In the genomic region with DNA sequence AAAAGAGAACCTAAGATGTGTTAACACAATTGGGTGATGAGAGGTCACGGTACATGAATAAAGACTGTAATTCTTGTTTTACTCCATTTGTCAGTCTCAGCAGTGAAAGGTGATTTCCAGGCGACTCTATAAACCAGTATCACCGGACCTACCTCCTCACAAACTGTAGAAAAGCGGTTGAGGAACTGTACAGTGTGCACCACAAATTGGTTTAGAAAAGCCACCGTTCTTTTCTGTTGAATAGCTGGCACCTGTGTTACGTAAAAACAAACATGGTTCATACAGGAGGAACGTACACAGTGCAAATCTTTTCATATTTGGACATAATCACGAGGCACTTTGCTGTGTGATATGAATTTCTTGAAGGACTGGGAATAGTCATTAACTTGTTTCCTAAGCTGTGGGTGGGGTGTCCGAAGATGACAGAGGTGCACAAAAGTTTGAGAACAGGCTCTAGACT, we compare ENCODE assay signal across 7 cellular contexts. TPM values are rescaled to one million over a fixed set of nuclear protein-coding genes. Genes with fewer than 3 reads are reported as not detected.
DNase-seq lines count a peak whose midpoint lies in the region; ATAC-seq and TF ChIP-seq lines count a peak whose summit lies in the region.

No MANE protein-coding gene starts in this region.

- H3K27me3 Mint-ChIP-seq in memory B cell, result no peaks in the 10 kb centered on the region

- H3K4me1 ChIP-seq in HAP-1, result no peaks in the 10 kb centered on the region
- no peaks in the 10 kb centered on the region for H3K4me1 ChIP-seq in upper lobe of right lung

- peak overlapping the region; percentile 94 for H3K4me3 Mint-ChIP-seq in memory B cell

- peak; percentile 40 for ATAC-seq in GM18505 (IDR thresholded peaks at IDR 0.05; ENCODE audit: unreplicated experiment)
- peak; percentile 60 for ATAC-seq in memory B cell (ENCODE audit: low read depth)
- peak; percentile 43 for ATAC-seq in upper lobe of right lung

- no peaks in the 10 kb centered on the region for H3K9me3 Mint-ChIP-seq in memory B cell

- no peak for TF ChIP-seq POLR2A in GM18505 (IDR thresholded peaks at IDR 0.05; ENCODE audit: borderline replicate concordance, extremely low read depth, insufficient read depth, insufficient read length)

- DNase-seq in HAP-1 (ENCODE audit: low spot score in 2 of 2) (no peak), NCI-H748 (lab: John Stamatoyannopoulos, UW; ENCODE audit: unreplicated experiment) (peak; percentile 18), choroid plexus epithelial cell (ENCODE audit: low read depth) (peak; percentile 38), memory B cell (ENCODE audit: low spot score in 2 of 2) (peak; percentile 25 to 56), upper lobe of right lung (no peak), KG1 (lab: John Stamatoyannopoulos, UW) (no peak)

- H3K36me3 ChIP-seq in HAP-1 (replicated peaks), result no peaks in the 10 kb centered on the region
- peaks cover 24% of the 10 kb centered on the region for H3K36me3 ChIP-seq in upper lobe of right lung

- peak overlapping the region; percentile 70 for H3K4me3 ChIP-seq in HAP-1
- peak overlapping the region; percentile 89 for H3K4me3 ChIP-seq in choroid plexus epithelial cell (ENCODE audit: low read depth, low read length)
- H3K4me3 ChIP-seq in upper lobe of right lung, result peak overlapping the region; percentile 86

- TF ChIP-seq CTCF in choroid plexus epithelial cell (conservative IDR thresholded peaks at IDR 0.05; ENCODE audit: low read depth, low read length) (no peak), upper lobe of right lung (IDR thresholded peaks at IDR 0.05) (no peak)

- intact Hi-C loops in upper lobe of right lung (cut with DNase I), result no loop called here

- in situ Hi-C loops in HAP-1 (cut with MboI; ENCODE audit: low sequenced_read_pairs), result no loop called here

- H3K27ac ChIP-seq in upper lobe of right lung, result peak overlapping the region; percentile 94

- H3K27me3 ChIP-seq in HAP-1 (ENCODE audit: low read depth) (no peaks in the 10 kb centered on the region), upper lobe of right lung (no peaks in the 10 kb centered on the region)

- H3K27ac Mint-ChIP-seq in memory B cell, result peak overlapping the region; percentile 100

- no peaks in the 10 kb centered on the region for H3K9me3 ChIP-seq in HAP-1
- H3K9me3 ChIP-seq in upper lobe of right lung, result no peaks in the 10 kb centered on the region

- peaks cover 18% of the 10 kb centered on the region for H3K36me3 Mint-ChIP-seq in memory B cell

- peaks cover 14% of the 10 kb centered on the region for H3K4me1 Mint-ChIP-seq in memory B cell

RNA-seq across cellular contexts. Expression of gene WASHC3, which starts 0.7 kb away (rescaled TPM):
- total RNA-seq in upper lobe of right lung, result 34.6 TPM

RNA-seq across cellular contexts. Expression of gene NUP37, which starts 58.8 kb away (rescaled TPM):
- total RNA-seq in upper lobe of right lung, result 17.6 TPM

RNA-seq across cellular contexts. Expression of gene PARPBP, which starts 58.9 kb away (rescaled TPM):
- total RNA-seq in upper lobe of right lung, result 2.1 TPM

Comparison
In these comparisons a context has a peak if more than half of its experiments do, and no peak if none do; other contexts are left out.
1. DNase-seq: peak in NCI-H748 (single experiment), choroid plexus epithelial cell (single experiment) and memory B cell (2 of 2); none in HAP-1 (0 of 2), upper lobe of right lung (single experiment) and KG1 (single experiment).
2. Peak in every context shown above with its lines, with median percentiles within 50 percentile points of each other: ATAC-seq and H3K4me3 ChIP-seq.